11 cellular contexts compared by ENCODE assay signal in genomic region chr7:31114593-31115343, GRCh38.
DNase-seq lines count a peak whose midpoint lies in the region; ATAC-seq lines count a peak whose summit lies in the region.
"Had no signal": no experiment of that assay in that cellular context is flagged by ENCODE, and none has a peak within 500 bp of the region (broad histone marks: within the 10 kb centered on the region; RNA-seq: fewer than 3 reads in every experiment).

No MANE protein-coding gene starts in this region.

- H3K4me1 Mint-ChIP-seq in activated T-cell treated with anti-CD3 and anti-CD28 coated beads, Interleukin-2, amount 50 U/mL, for 24 hours (ENCODE audit: low read depth), result no peaks in the 10 kb centered on the region

- ATAC-seq in GM19328 (IDR thresholded peaks at IDR 0.05; ENCODE audit: unreplicated experiment), result no peak
- no peak for ATAC-seq in GM21390 (IDR thresholded peaks at IDR 0.05; ENCODE audit: unreplicated experiment)
- ATAC-seq: activated T-cell treated with anti-CD3 and anti-CD28 coated beads, Interleukin-2, amount 50 U/mL, for 4 hours; esophagus mucosa had no signal

- H3K27me3 Mint-ChIP-seq in activated T-cell treated with anti-CD3 and anti-CD28 coated beads, Interleukin-2, amount 50 U/mL, for 24 hours, result peaks cover 13% of the 10 kb centered on the region

- no peak overlapping the region for H3K27ac Mint-ChIP-seq in activated T-cell treated with anti-CD3 and anti-CD28 coated beads, Interleukin-2, amount 50 U/mL, for 24 hours

- no peaks in the 10 kb centered on the region for H3K36me3 Mint-ChIP-seq in activated T-cell treated with anti-CD3 and anti-CD28 coated beads, Interleukin-2, amount 50 U/mL, for 24 hours (ENCODE audit: low read depth)

- DNase-seq in GM03348 (ENCODE audit: low spot score) (peak; percentile 37), NCI-H226 (peak; percentile 37), ecto neural progenitor cell (ENCODE audit: low spot score) (peak; percentile 63), midbrain (lab: John Stamatoyannopoulos, UW) (peak; percentile 5), NCI-H524 (lab: John Stamatoyannopoulos, UW) (no peak)
- no peak for DNase-seq in activated T-cell treated with anti-CD3 and anti-CD28 coated beads, Interleukin-2, amount 50 U/mL, for 24 hours
- DNase-seq: activated T-cell treated with anti-CD3 and anti-CD28 coated beads, Interleukin-2, amount 50 U/mL, for 4 hours; Right ventricle myocardium superior had no signal

- H3K9me3 Mint-ChIP-seq in activated T-cell treated with anti-CD3 and anti-CD28 coated beads, Interleukin-2, amount 50 U/mL, for 24 hours, result no peaks in the 10 kb centered on the region
- H3K9me3 Mint-ChIP-seq: activated T-cell treated with anti-CD3 and anti-CD28 coated beads, Interleukin-2, amount 50 U/mL, for 4 hours had no signal

- H3K4me3 Mint-ChIP-seq in activated T-cell treated with anti-CD3 and anti-CD28 coated beads, Interleukin-2, amount 50 U/mL, for 24 hours, result no peak overlapping the region
- H3K4me3 Mint-ChIP-seq: activated T-cell treated with anti-CD3 and anti-CD28 coated beads, Interleukin-2, amount 50 U/mL, for 4 hours had no signal

Comparison
In these comparisons a context has a peak if more than half of its experiments do, and no peak if none do; other contexts are left out.
1. DNase-seq: peak in GM03348 (single experiment), NCI-H226 (single experiment), ecto neural progenitor cell (single experiment) and midbrain (single experiment); none in activated T-cell treated with anti-CD3 and anti-CD28 coated beads, Interleukin-2, amount 50 U/mL, for 24 hours (single experiment) and NCI-H524 (0 of 2).